Comparison of ENCODE assay signal across 8 cellular contexts in the genomic region with DNA sequence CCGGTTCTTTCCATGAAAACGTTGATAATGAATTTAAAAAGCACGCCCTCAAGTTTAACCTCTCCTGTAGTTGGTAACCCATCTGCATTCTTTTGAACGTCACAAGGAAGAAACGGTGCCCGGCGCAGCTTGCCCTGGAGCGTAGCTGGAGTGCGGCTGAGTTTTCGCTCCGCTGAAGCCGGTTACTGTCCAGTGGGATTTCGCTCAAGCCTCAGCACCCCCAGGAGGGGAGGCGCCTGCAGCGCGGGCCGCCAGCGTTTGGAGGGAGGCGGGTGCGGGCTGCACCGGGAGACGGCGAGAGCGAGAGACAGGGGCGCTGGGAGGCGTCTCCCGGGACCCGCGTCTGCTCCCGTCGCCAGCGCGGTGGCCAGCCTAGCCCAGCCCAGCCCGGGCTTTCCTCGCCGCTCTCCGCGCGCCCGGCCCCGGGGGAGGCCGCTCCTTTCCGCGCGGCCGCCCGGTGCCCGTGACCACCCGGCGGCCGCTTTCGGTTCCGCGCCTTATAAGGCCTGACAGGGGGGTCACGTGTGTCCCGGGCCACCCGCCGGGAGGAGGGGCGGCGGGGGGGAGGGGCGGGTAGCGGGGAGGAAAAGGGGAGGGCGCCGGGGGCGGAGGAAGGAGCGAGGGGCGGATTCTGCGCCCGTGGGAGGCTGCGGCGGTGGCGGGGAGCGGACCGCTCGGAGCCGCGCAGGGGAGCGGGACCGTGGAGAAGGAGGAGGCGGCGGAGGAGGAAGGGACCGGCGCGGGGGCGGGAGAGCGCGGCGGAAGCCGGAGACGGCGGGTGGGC. TPM values are rescaled to one million over a fixed set of nuclear protein-coding genes. Genes with fewer than 3 reads are reported as not detected.
DNase-seq lines count a peak whose midpoint lies in the region; ATAC-seq, FAIRE-seq and TF ChIP-seq lines count a peak whose summit lies in the region.

No MANE protein-coding gene starts in this region.

- H3K9ac ChIP-seq in keratinocyte (ENCODE audit: control insufficient read depth, extremely low read depth, insufficient read depth, low read length) = peak overlapping the region; percentile 92

- H3K4me3 ChIP-seq in keratinocyte (ENCODE audit: control insufficient read depth in 2 of 3, extremely low read depth in 1 of 3, insufficient read depth in 2 of 3, low read depth in 1 of 3, low read length in 3 of 3) = peak overlapping the region; percentile 73 to 82 (median 80)

- H3K27ac ChIP-seq in caudate nucleus (ENCODE audit: low read depth, low read length) (peak overlapping the region; percentile 84), keratinocyte (ENCODE audit: control insufficient read depth, insufficient read depth, low read length) (peak overlapping the region; percentile 82)

- H3K27me3 ChIP-seq in keratinocyte (ENCODE audit: control insufficient read depth, extremely low read depth, insufficient read depth, low read length) = no peaks in the 10 kb centered on the region

- peak overlapping the region; percentile 69 for H3K4me2 ChIP-seq in keratinocyte (ENCODE audit: control insufficient read depth, extremely low read depth, insufficient read depth, low read depth, low read length)

- ATAC-seq in GM18505 (IDR thresholded peaks at IDR 0.05; ENCODE audit: unreplicated experiment) (peak; percentile 74), HG02943 (IDR thresholded peaks at IDR 0.05; ENCODE audit: low read depth, unreplicated experiment) (peak; percentile 68)

- H3K9me3 ChIP-seq in keratinocyte (ENCODE audit: control insufficient read depth, low read depth, low read length) = no peaks in the 10 kb centered on the region

- H3K79me2 ChIP-seq in keratinocyte (ENCODE audit: control insufficient read depth, insufficient read depth, low read length) = peaks cover 40% of the 10 kb centered on the region

- H3K9me1 ChIP-seq in keratinocyte (ENCODE audit: control insufficient read depth, extremely low read depth, insufficient read depth, low read length) = no peaks in the 10 kb centered on the region

- peak in 1 of 3 experiments; percentile 1 for TF ChIP-seq CTCF in keratinocyte (optimal IDR thresholded peaks at IDR 0.05 in 1 of 3, IDR thresholded peaks at IDR 0.05 in 1 of 3, conservative IDR thresholded peaks at IDR 0.05 in 1 of 3; ENCODE audit: extremely low read depth in 1 of 3, insufficient read depth in 2 of 3, low read length in 3 of 3)

- dilution Hi-C loops in keratinocyte (cut with MboI; ENCODE audit: extremely low pct_ligation_motif_present, low sequenced_read_pairs) = no loop called here

- TF ChIP-seq POLR2A in GM18505 (IDR thresholded peaks at IDR 0.05; ENCODE audit: borderline replicate concordance, extremely low read depth, insufficient read depth, insufficient read length) = peak; percentile 96

- FAIRE-seq in keratinocyte (lab: Jason Lieb, UNC) = no peak

- no peaks in the 10 kb centered on the region for H4K20me1 ChIP-seq in keratinocyte (ENCODE audit: control insufficient read depth, extremely low read depth, insufficient read depth, low read length)

- DNase-seq in 8988T (peak; percentile 81), NCI-H2107 (lab: John Stamatoyannopoulos, UW) (peak; percentile 13), caudate nucleus (lab: John Stamatoyannopoulos, UW) (peak in 60 of 61 donors; percentile 28 to 93 (median 80)), keratinocyte (ENCODE audit: low read depth, low spot score) (no peak)
- DNase-seq in activated CD4-positive, CD25-positive, alpha-beta regulatory T cell (lab: John Stamatoyannopoulos, UW) = peak; percentile 77 to 85 (median 78)
- DNase-seq in stimulated activated CD4-positive, alpha-beta T cell treated with anti-CD3 and anti-CD28 coated beads, Interleukin-12 subunit alpha, Interleukin-12 subunit beta, amount 100 ng/mL, for 48 hours (ENCODE audit: low read depth in 2 of 3, low spot score in 1 of 3) = peak; percentile 63 to 83 (median 71)

- H3K4me1 ChIP-seq in keratinocyte (ENCODE audit: control insufficient read depth, extremely low read depth, insufficient read depth, low read length) = peaks cover 18% of the 10 kb centered on the region

- peak overlapping the region; percentile 66 for H2AFZ ChIP-seq in keratinocyte (ENCODE audit: control insufficient read depth, low read length)

- peaks cover 0 to 2% of the 10 kb centered on the region in 2 experiments for H3K36me3 ChIP-seq in keratinocyte (ENCODE audit: control insufficient read depth in 2 of 2, extremely low read depth in 1 of 2, insufficient read depth in 2 of 2, low read length in 2 of 2)

RNA-seq across cellular contexts. Expression of gene DGKH, which starts 8.3 kb away (rescaled TPM):
- polyA plus RNA-seq in keratinocyte = 8.1 to 12.8 TPM (median 12.5 TPM) in 3 replicates
- polyA plus RNA-seq in keratinocyte (2011; ENCODE audit: low read depth) = 8.2 TPM
- polyA plus RNA-seq in keratinocyte (2011; cell fraction: cytosol; rRNA removed) = 6.9 and 12.8 TPM in 2 replicates
- 28.5 and 29.9 TPM in 2 replicates for polyA plus RNA-seq in keratinocyte (2011; cell fraction: nucleus; rRNA removed)
- polyA plus RNA-seq in keratinocyte (2012; ENCODE audit: low replicate concordance) = 6.6 and 6.9 TPM in 2 replicates
- 15.2 to 64.7 TPM (median 51.7 TPM) in 3 replicates for polyA minus RNA-seq in keratinocyte
- polyA minus RNA-seq in keratinocyte (2011; cell fraction: cytosol; rRNA and poly(A)+ RNA removed) = 20.7 TPM
- polyA minus RNA-seq in keratinocyte (2011; cell fraction: nucleus; rRNA and poly(A)+ RNA removed) = 43.5 and 112 TPM in 2 replicates
